In genomic region chr11:45383229-45383628, GRCh38 we compare ENCODE assay signal across 12 cellular contexts.
A peak's percentile ranks its signal among the peaks of the same experiment; 100 is the strongest.
DNase-seq lines count a peak whose midpoint lies in the region; ATAC-seq and TF ChIP-seq lines count a peak whose summit lies in the region.
"Had no signal": no experiment of that assay in that cellular context is flagged by ENCODE, and none has a peak within 500 bp of the region (broad histone marks: within the 10 kb centered on the region; RNA-seq: fewer than 3 reads in every experiment).

No MANE protein-coding gene starts in this region.

- no peaks in the 10 kb centered on the region for H3K27me3 ChIP-seq in fibroblast of lung (ENCODE audit: control insufficient read depth, insufficient read depth, low read length)

- H3K9ac ChIP-seq in fibroblast of lung (ENCODE audit: insufficient read depth, low read length), result no peak overlapping the region

- TF ChIP-seq POLR2A in GM18505 (IDR thresholded peaks at IDR 0.05; ENCODE audit: borderline replicate concordance, extremely low read depth, insufficient read depth, insufficient read length), result no peak

- intact Hi-C loops in left colon (cut with DNase I, micrococcal nuclease), result no loop called here

- no peaks in the 10 kb centered on the region for H3K36me3 ChIP-seq in fibroblast of lung (ENCODE audit: control insufficient read depth, insufficient read depth, low read length)
- H3K36me3 ChIP-seq: left ventricle myocardium inferior had no signal

- H4K20me1 ChIP-seq in fibroblast of lung (ENCODE audit: control insufficient read depth, extremely low read depth, insufficient read depth, low read length), result no peaks in the 10 kb centered on the region

- no peaks in the 10 kb centered on the region for H3K9me3 ChIP-seq in fibroblast of lung (ENCODE audit: control insufficient read depth, insufficient read depth, low read depth, low read length)
- H3K9me3 ChIP-seq: left ventricle myocardium inferior had no signal

- in situ Hi-C loops in ACHN (cut with HindIII; ENCODE audit: low pct_ligation_motif_present, low pct_unique_long_range_greater_than_20kb, low sequenced_read_pairs), result no loop called here

- no peak for ATAC-seq in left colon
- ATAC-seq in GM18505 (IDR thresholded peaks at IDR 0.05; ENCODE audit: unreplicated experiment), result no peak

- DNase-seq in ACHN (peak; percentile 35), GM03348 (ENCODE audit: low spot score) (peak; percentile 79), NOMO-1 treated with dmso at 0.1 percent for 144 hours (lab: John Stamatoyannopoulos, UW; ENCODE audit: unreplicated experiment) (peak; percentile 82), fibroblast of lung (ENCODE audit: low read depth in 2 of 2) (peak; percentile 2 to 65), COR-L47 (lab: John Stamatoyannopoulos, UW) (no peak), left colon (no peak)
- no peak for DNase-seq in activated CD8-positive, alpha-beta memory T cell treated with anti-CD3 and anti-CD28 coated beads, Interleukin-2, amount 50 U/mL, for 48 hours
- DNase-seq: caudate nucleus, left ventricle myocardium inferior, NCI-H446 treated with DMSO at 0.1 percent for 48 hours, T-helper 1 cell had no signal

- H3K4me3 ChIP-seq in fibroblast of lung (replicated peaks in 1 of 4; ENCODE audit: control extremely low read depth in 1 of 4, insufficient read depth in 1 of 4, low read depth in 3 of 4, low read length in 4 of 4), result no peak overlapping the region
- H3K4me3 ChIP-seq: left ventricle myocardium inferior had no signal

- no peak overlapping the region for H3K27ac ChIP-seq in fibroblast of lung (ENCODE audit: insufficient read depth, low read length)
- H3K27ac ChIP-seq: left ventricle myocardium inferior had no signal

- no peaks in the 10 kb centered on the region for H3K79me2 ChIP-seq in fibroblast of lung (ENCODE audit: control insufficient read depth, insufficient read depth, low read length)

- H3K4me2 ChIP-seq in fibroblast of lung (ENCODE audit: extremely low read depth, insufficient read depth, low read length), result no peak overlapping the region

- no peak for TF ChIP-seq CTCF in fibroblast of lung (conservative IDR thresholded peaks at IDR 0.05 in 1 of 2, IDR thresholded peaks at IDR 0.05 in 1 of 2; ENCODE audit: low read depth in 1 of 2, low read length in 2 of 2)

- H3K4me1 ChIP-seq in fibroblast of lung (ENCODE audit: control insufficient read depth, extremely low read depth, insufficient read depth, low read length), result no peaks in the 10 kb centered on the region
- H3K4me1 ChIP-seq: left ventricle myocardium inferior had no signal

- H2AFZ ChIP-seq in fibroblast of lung (ENCODE audit: low read length), result no peak overlapping the region

Comparison
In these comparisons a context has a peak if more than half of its experiments do, and no peak if none do; other contexts are left out.
1. DNase-seq: peak in ACHN (single experiment), GM03348 (single experiment), NOMO-1 treated with dmso at 0.1 percent for 144 hours (single experiment) and fibroblast of lung (2 of 2); none in activated CD8-positive, alpha-beta memory T cell treated with anti-CD3 and anti-CD28 coated beads, Interleukin-2, amount 50 U/mL, for 48 hours (single experiment), COR-L47 (single experiment) and left colon (0 of 2).